In genomic region chr12:102350070-102350469, GRCh38 we compare ENCODE assay signal across 20 cellular contexts.
"Had no signal": no experiment of that assay in that cellular context is flagged by ENCODE, and none has a peak within 500 bp of the region (broad histone marks: within the 10 kb centered on the region; RNA-seq: fewer than 3 reads in every experiment).

No MANE protein-coding gene starts in this region.

- ATAC-seq: foreskin keratinocyte; left lung; naive thymus-derived CD8-positive, alpha-beta T cell; right lobe of liver had no signal

- H3K4me1 ChIP-seq: colonic mucosa, left lung, right lobe of liver, stomach, transverse colon had no signal

- H3K27me3 ChIP-seq: colonic mucosa, foreskin keratinocyte, left lung, right lobe of liver, stomach, transverse colon had no signal

- H3K36me3 ChIP-seq: colonic mucosa, left lung, right lobe of liver, stomach, thoracic aorta, transverse colon had no signal

- H3K4me3 ChIP-seq: colonic mucosa, left lung, lung, right lobe of liver, skin epidermis, stomach, thoracic aorta, transverse colon had no signal

- H3K4me1 Mint-ChIP-seq: naive thymus-derived CD8-positive, alpha-beta T cell; neural crest cell had no signal

- H3K9me3 ChIP-seq: colonic mucosa, right lobe of liver, thoracic aorta, transverse colon had no signal

- H3K4me3 Mint-ChIP-seq: naive thymus-derived CD8-positive, alpha-beta T cell; neural crest cell had no signal

- DNase-seq: caudate nucleus; colonic mucosa; dermis blood vessel endothelial cell; foreskin keratinocyte; head of caudate nucleus; hypothalamus; islet precursor cell; left lung; mesenchymal stem cell; naive thymus-derived CD8-positive, alpha-beta T cell; posterior cingulate gyrus; right lobe of liver; stimulated activated naive CD4-positive, alpha-beta T cell; stomach; substantia nigra; transverse colon had no signal

- H3K27ac Mint-ChIP-seq: naive thymus-derived CD8-positive, alpha-beta T cell had no signal

- H3K27ac ChIP-seq: colonic mucosa, foreskin keratinocyte, left lung, right lobe of liver, skin epidermis, stomach, thoracic aorta, transverse colon had no signal
